22 cellular contexts compared by ENCODE assay signal in genomic region chr4:168384437-168385141, GRCh38.
DNase-seq lines count a peak whose midpoint lies in the region; ATAC-seq, FAIRE-seq and TF ChIP-seq lines count a peak whose summit lies in the region.
"Had no signal": no experiment of that assay in that cellular context is flagged by ENCODE, and none has a peak within 500 bp of the region (broad histone marks: within the 10 kb centered on the region; RNA-seq: fewer than 3 reads in every experiment).

No MANE protein-coding gene starts in this region.

- WGBS in A549 (ENCODE audit: missing lambda C conversion rate): 60% methylated on average over 5 of the region's 5 CpGs
- WGBS in adrenal gland, 4 donors: 45 to 66% (median 53%) methylated on average over 4 to 5 of the region's 5 CpGs

- H3K4me3 ChIP-seq in A549: no peak overlapping the region
- no peak overlapping the region for H3K4me3 ChIP-seq in adrenal gland
- no peak overlapping the region for H3K4me3 ChIP-seq in fibroblast of villous mesenchyme (ENCODE audit: low read depth, low read length)
- H3K4me3 ChIP-seq: heart right ventricle, sigmoid colon had no signal

- CTCF ChIA-PET in A549 (lab: Yijun Ruan, JAX): interaction anchor here (1.5 kb wide), 1 partner anchor 12 kb away, joined by 3 read pairs; no protein-coding TSS in a partner anchor

- no peak for TF ChIP-seq POLR2A in A549 (IDR thresholded peaks at IDR 0.05; ENCODE audit: low read length)
- no peak for TF ChIP-seq POLR2A in adrenal gland (IDR thresholded peaks at IDR 0.05)

- FAIRE-seq in A549 (lab: Jason Lieb, UNC): no peak
- FAIRE-seq: GM12892, kidney had no signal

- H3K27me3 ChIP-seq in adrenal gland: no peaks in the 10 kb centered on the region
- H3K27me3 ChIP-seq: heart right ventricle, sigmoid colon had no signal

- H3K4me1 ChIP-seq in A549 (peaks cover 19% of the 10 kb centered on the region), adrenal gland (replicated peaks in 1 of 2) (peaks cover 0 to 7% of the 10 kb centered on the region in 2 donors)
- H3K4me1 ChIP-seq: sigmoid colon had no signal

- no peaks in the 10 kb centered on the region for H3K9me3 ChIP-seq in A549
- no peaks in the 10 kb centered on the region for H3K9me3 ChIP-seq in adrenal gland (replicated peaks in 1 of 3)
- H3K9me3 ChIP-seq: heart right ventricle, sigmoid colon had no signal

- no peak for TF ChIP-seq CTCF in A549 (IDR thresholded peaks at IDR 0.05)
- no peak for TF ChIP-seq CTCF in adrenal gland (IDR thresholded peaks at IDR 0.05)
- TF ChIP-seq CTCF in fibroblast of villous mesenchyme (IDR thresholded peaks at IDR 0.05; ENCODE audit: insufficient read depth, low read depth, low read length): no peak

- 0 out of 6 replicates have a peak overlapping the region, but pooled peaks of 1 of the 2 experiments have one; percentile 46 for H3K27ac ChIP-seq in A549
- no peak overlapping the region for H3K27ac ChIP-seq in adrenal gland
- H3K27ac ChIP-seq: epithelial cell of prostate, sigmoid colon, VCaP had no signal

- intact Hi-C loops in adrenal gland (cut with DNase I): no loop called here

- peaks cover 0 to 4% of the 10 kb centered on the region in 2 donors for H3K36me3 ChIP-seq in adrenal gland (replicated peaks in 1 of 2)

- POLR2A ChIA-PET in A549 (lab: Yijun Ruan, JAX): no interaction called here

- peak overlapping the region; percentile 24; the same call in 1 of the 3 replicates for H3K4me2 ChIP-seq in A549

- ATAC-seq in A549: peak in 1 of 2 experiments; percentile 73; a peak in 3 of 6 replicates
- no peak for ATAC-seq in HG02610 (IDR thresholded peaks at IDR 0.05; ENCODE audit: unreplicated experiment)
- ATAC-seq: CD8-positive, alpha-beta T cell; HCT116 had no signal

- no peak for TF ChIP-seq EP300 in A549 (IDR thresholded peaks at IDR 0.05)

- no peak for DNase-seq in A549 (ENCODE audit: low read depth in 1 of 2, low spot score in 1 of 2)
- DNase-seq in HUDEP-2 (lab: John Stamatoyannopoulos, UW; ENCODE audit: unreplicated experiment in 76 of 76): peak in 69 of 76 experiments; percentile 3 to 87 (median 57)
- peak in 6 of 7 donors; percentile 27 to 58 (median 44) for DNase-seq in adrenal gland
- DNase-seq in fibroblast of villous mesenchyme (ENCODE audit: low read depth): peak; percentile 50
- no peak for DNase-seq in NCI-H446 (lab: John Stamatoyannopoulos, UW)
- no peak for DNase-seq in CD1c-positive myeloid dendritic cell (ENCODE audit: extremely low spot score)
- no peak for DNase-seq in midbrain (lab: John Stamatoyannopoulos, UW)
- DNase-seq: amygdala; CD8-positive, alpha-beta T cell; heart right ventricle; Karpas-422; kidney; NCI-H1436; NCI-H345; sigmoid colon; stimulated activated CD4-positive, alpha-beta T cell treated with anti-CD3 and anti-CD28 coated beads, Interleukin-4, amount 100 ng/mL, for 1 hour; trophoblast cell had no signal

- no peak for TF ChIP-seq RAD21 in A549 (conservative IDR thresholded peaks at IDR 0.05 in 1 of 2, IDR thresholded peaks at IDR 0.05 in 1 of 2)

TF ChIP-seq in A549, 52 proteins besides CTCF, POLR2A, EP300 and RAD21:
- TF ChIP-seq EHF (CRISPR knock-in tag; IDR thresholded peaks at IDR 0.05) (no peak), HOXB5 (CRISPR knock-in tag; IDR thresholded peaks at IDR 0.05) (no peak), CEBPB (IDR thresholded peaks at IDR 0.05) (no peak), ZC3H11A (IDR thresholded peaks at IDR 0.05) (no peak), ESRRA (IDR thresholded peaks at IDR 0.05; ENCODE audit: borderline replicate concordance, low read length) (no peak), FOSB (CRISPR knock-in tag; IDR thresholded peaks at IDR 0.05) (no peak), HDAC2 (IDR thresholded peaks at IDR 0.05) (no peak), RNF2 (IDR thresholded peaks at IDR 0.05; ENCODE audit: borderline replicate concordance, low read depth) (no peak), CHD2 (IDR thresholded peaks at IDR 0.05; ENCODE audit: low read length, partially characterized antibody) (no peak), RFX5 (IDR thresholded peaks at IDR 0.05) (no peak)
- TF ChIP-seq, protein P1, sequence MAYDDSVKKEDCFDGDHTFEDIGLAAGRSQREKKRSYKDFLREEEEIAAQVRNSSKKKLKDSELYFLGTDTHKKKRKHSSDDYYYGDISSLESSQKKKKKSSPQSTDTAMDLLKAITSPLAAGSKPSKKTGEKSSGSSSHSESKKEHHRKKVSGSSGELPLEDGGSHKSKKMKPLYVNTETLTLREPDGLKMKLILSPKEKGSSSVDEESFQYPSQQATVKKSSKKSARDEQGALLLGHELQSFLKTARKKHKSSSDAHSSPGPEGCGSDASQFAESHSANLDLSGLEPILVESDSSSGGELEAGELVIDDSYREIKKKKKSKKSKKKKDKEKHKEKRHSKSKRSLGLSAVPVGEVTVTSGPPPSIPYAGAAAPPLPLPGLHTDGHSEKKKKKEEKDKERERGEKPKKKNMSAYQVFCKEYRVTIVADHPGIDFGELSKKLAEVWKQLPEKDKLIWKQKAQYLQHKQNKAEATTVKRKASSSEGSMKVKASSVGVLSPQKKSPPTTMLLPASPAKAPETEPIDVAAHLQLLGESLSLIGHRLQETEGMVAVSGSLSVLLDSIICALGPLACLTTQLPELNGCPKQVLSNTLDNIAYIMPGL (CRISPR knock-in tag; IDR thresholded peaks at IDR 0.05; ENCODE audit: borderline replicate concordance): no peak

Comparison
In these comparisons a context has a peak if more than half of its experiments do, and no peak if none do; other contexts are left out.
1. DNase-seq: peak in HUDEP-2 (69 of 76), adrenal gland (6 of 7) and fibroblast of villous mesenchyme (single experiment); none in A549 (0 of 2), NCI-H446 (0 of 2), CD1c-positive myeloid dendritic cell (single experiment) and midbrain (single experiment).